In the genomic region with DNA sequence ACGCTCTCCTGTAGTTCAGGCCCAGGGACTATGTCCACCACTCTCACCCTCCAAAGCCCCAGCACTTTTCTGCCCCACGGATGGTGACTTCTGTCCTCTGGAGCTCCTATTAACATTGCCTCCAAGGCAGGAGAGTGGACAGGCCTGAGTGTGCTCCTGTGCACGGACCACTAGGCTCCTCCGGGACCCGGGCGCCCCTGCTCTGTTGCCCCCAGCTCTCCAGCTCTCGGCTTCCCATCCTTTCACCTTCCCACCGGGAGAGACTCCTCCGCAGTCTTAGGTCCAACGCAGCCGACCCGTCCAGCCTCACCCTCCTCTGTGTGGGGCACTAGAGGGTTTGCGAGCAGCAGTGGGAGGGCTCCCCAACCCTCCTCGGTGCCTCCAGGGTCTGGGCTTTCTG, we compare ENCODE assay signal across 14 cellular contexts. TPM values are rescaled to one million over a fixed set of nuclear protein-coding genes. Genes with fewer than 3 reads are reported as not detected.
DNase-seq lines count a peak whose midpoint lies in the region; ATAC-seq and TF ChIP-seq lines count a peak whose summit lies in the region.
"Had no signal": no experiment of that assay in that cellular context is flagged by ENCODE, and none has a peak within 500 bp of the region (broad histone marks: within the 10 kb centered on the region; RNA-seq: fewer than 3 reads in every experiment).

No MANE protein-coding gene starts in this region.

- no peak for TF ChIP-seq CTCF in HEK293 (tag by site-specific recombination; IDR thresholded peaks at IDR 0.05)
- TF ChIP-seq CTCF in breast epithelium (IDR thresholded peaks at IDR 0.05): no peak
- no peak for TF ChIP-seq CTCF in lung (IDR thresholded peaks at IDR 0.05; ENCODE audit: control extremely low read depth, extremely low read depth)
- no peak for TF ChIP-seq CTCF in stomach (IDR thresholded peaks at IDR 0.05)

- no peak for TF ChIP-seq EP300 in stomach (IDR thresholded peaks at IDR 0.05)

- WGBS in lung, 2 donors: 93 to 95% methylated on average over 14 of the region's 14 CpGs
- WGBS in stomach, 5 donors: 69 to 89% (median 80%) methylated on average over 13 to 14 of the region's 14 CpGs

- intact Hi-C loops in breast epithelium (cut with DNase I; ENCODE audit: low total_unique reads) (no loop called here), stomach (cut with DNase I; ENCODE audit: low total_unique reads) (no loop called here), sciatic nerve (cut with DNase I) (no loop called here)

- H3K4me1 ChIP-seq in HEK293 (ENCODE audit: control insufficient read depth, insufficient read depth, low read length) (no peaks in the 10 kb centered on the region), breast epithelium (peaks cover 17 to 24% of the 10 kb centered on the region in 2 donors), lung (ENCODE audit: control insufficient read depth in 2 of 2, insufficient read depth in 2 of 2, low read length in 2 of 2) (peaks cover 2 to 25% of the 10 kb centered on the region in 2 donors), stomach (peaks cover 62 to 86% (median 70%) of the 10 kb centered on the region in 4 donors)
- H3K4me1 ChIP-seq: BLaER1 had no signal

- H3K27ac ChIP-seq in HEK293 (ENCODE audit: extremely low read depth, low read depth, low read length) (0 out of 2 replicates have a peak overlapping the region, but pooled peaks have one; percentile 16), breast epithelium (peak overlapping the region; percentile 77 to 86), lung (ENCODE audit: low read depth in 1 of 2, low read length in 1 of 2) (peak overlapping the region; percentile 15 to 22), stomach (peak overlapping the region; percentile 68 to 88 (median 76))
- H3K27ac ChIP-seq: BLaER1 had no signal

- TF ChIP-seq POLR2A in breast epithelium (IDR thresholded peaks at IDR 0.05) (no peak), stomach (IDR thresholded peaks at IDR 0.05) (no peak)

- H3K27me3 ChIP-seq in breast epithelium (no peaks in the 10 kb centered on the region), lung (ENCODE audit: control insufficient read depth, insufficient read depth) (no peaks in the 10 kb centered on the region), stomach (no peaks in the 10 kb centered on the region)
- H3K27me3 ChIP-seq: BLaER1 had no signal

- no peak for ATAC-seq in lung (ENCODE audit: insufficient read depth, low FRiP score)
- ATAC-seq in sciatic nerve: no peak
- no peak for ATAC-seq in GM21717 (IDR thresholded peaks at IDR 0.05; ENCODE audit: unreplicated experiment)
- ATAC-seq in HG02981 (IDR thresholded peaks at IDR 0.05; ENCODE audit: unreplicated experiment): no peak
- ATAC-seq: GM12878 had no signal

- POLR2A ChIA-PET in HEK293 (lab: Yijun Ruan, JAX): no interaction called here

- H3K36me3 ChIP-seq in HEK293 (ENCODE audit: control insufficient read depth in 2 of 2, insufficient read depth in 1 of 2, low read length in 2 of 2) (peaks cover 82 to 91% of the 10 kb centered on the region in 2 experiments), breast epithelium (peaks cover 15% of the 10 kb centered on the region), lung (ENCODE audit: control insufficient read depth in 2 of 2, insufficient read depth in 2 of 2, low read length in 2 of 2) (peaks cover 2 to 84% of the 10 kb centered on the region in 2 donors), stomach (peaks cover 82 to 100% (median 99%) of the 10 kb centered on the region in 4 donors)

- CTCF ChIA-PET in HEK293 (lab: Yijun Ruan, JAX): interaction anchor here (0.6 to 2.3 kb wide), 6 partner anchors 9 to 310 kb away, joined by 3 to 21 read pairs (median 4); a partner anchor contains a TSS

- H3K4me3 ChIP-seq in HEK293 (ENCODE audit: low read depth, low read length) (no peak overlapping the region), breast epithelium (no peak overlapping the region), lung (no peak overlapping the region), stomach (no peak overlapping the region)
- H3K4me3 ChIP-seq: BLaER1, GM12878 had no signal

- DNase-seq in breast epithelium (ENCODE audit: low spot score in 2 of 2) (no peak), lung (ENCODE audit: low spot score) (no peak), stomach (no peak), sciatic nerve (ENCODE audit: low spot score) (no peak), GOT3 (lab: John Stamatoyannopoulos, UW) (no peak)
- DNase-seq: activated T-cell treated with anti-CD3 and anti-CD28 coated beads for 4 hours; left colon; NK-92 treated with Interleukin-12 subunit alpha and Interleukin-12 subunit beta, amount 100 ng/mL, for 24 hours had no signal

- no peaks in the 10 kb centered on the region for H3K9me3 ChIP-seq in HEK293 (ENCODE audit: control insufficient read depth, insufficient read depth, low read depth, low read length)
- H3K9me3 ChIP-seq in breast epithelium: no peaks in the 10 kb centered on the region
- no peaks in the 10 kb centered on the region for H3K9me3 ChIP-seq in lung (ENCODE audit: control insufficient read depth in 2 of 2, insufficient read depth in 1 of 2, low read length in 1 of 2)
- no peaks in the 10 kb centered on the region for H3K9me3 ChIP-seq in stomach
- H3K9me3 ChIP-seq: BLaER1 had no signal

TF ChIP-seq in HEK293, 187 proteins besides CTCF, POLR2A, EP300 and RAD21:
- TF ChIP-seq, protein P1, sequence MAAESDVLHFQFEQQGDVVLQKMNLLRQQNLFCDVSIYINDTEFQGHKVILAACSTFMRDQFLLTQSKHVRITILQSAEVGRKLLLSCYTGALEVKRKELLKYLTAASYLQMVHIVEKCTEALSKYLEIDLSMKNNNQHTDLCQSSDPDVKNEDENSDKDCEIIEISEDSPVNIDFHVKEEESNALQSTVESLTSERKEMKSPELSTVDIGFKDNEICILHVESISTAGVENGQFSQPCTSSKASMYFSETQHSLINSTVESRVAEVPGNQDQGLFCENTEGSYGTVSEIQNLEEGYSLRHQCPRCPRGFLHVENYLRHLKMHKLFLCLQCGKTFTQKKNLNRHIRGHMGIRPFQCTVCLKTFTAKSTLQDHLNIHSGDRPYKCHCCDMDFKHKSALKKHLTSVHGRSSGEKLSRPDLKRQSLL (tag by site-specific recombination; IDR thresholded peaks at IDR 0.05): no peak
- TF ChIP-seq ZNF214 (tag by site-specific recombination; IDR thresholded peaks at IDR 0.05; ENCODE audit: borderline replicate concordance) (no peak), HOXC10 (CRISPR knock-in tag; IDR thresholded peaks at IDR 0.05) (no peak)
TF ChIP-seq in HEK293: peak in this region for 0.

RNA-seq across cellular contexts. Expression of a gene that starts 30.4 kb away (rescaled TPM):
- total RNA-seq in breast epithelium (1 to 10 TPM in 2 of 3 donors, under 1 TPM in 1; 0.16 to 9.2 (median 4.1) TPM), lung (1 to 10 TPM; 2.0 to 7.1 TPM), stomach (10 to 100 TPM in 1 of 5 donors, 1 to 10 TPM in 4; 1.2 to 33.3 (median 4.8) TPM), sciatic nerve (5.6 TPM)
- polyA plus RNA-seq in lung (10 to 100 TPM in 1 of 2 donors, 1 to 10 TPM in 1; 4.9 to 17.8 TPM), stomach (10 to 100 TPM in 2 of 3 donors, 1 to 10 TPM in 1; 3.4 to 16.9 (median 16.3) TPM)

RNA-seq across cellular contexts. Expression of a gene that starts 59.5 kb away (rescaled TPM):
- total RNA-seq in breast epithelium (1 to 10 TPM in 1 of 3 donors, not detected in 2; 1.5 TPM), lung (1 to 10 TPM in 1 of 2 donors, not detected in 1; 2.4 TPM), stomach (1 to 10 TPM in 1 of 5 donors, not detected in 4; 2.0 TPM), sciatic nerve (not detected)
- polyA plus RNA-seq in lung (1 to 10 TPM; 4.9 to 5.0 TPM), stomach (1,000 to 10,000 TPM in 1 of 3 donors, 1 to 10 TPM in 1, not detected in 1; 1.7 to 1,381 TPM)
- total RNA-seq: GM12878, left colon, M059J had no signal

Comparison
In these comparisons a context has a peak if more than half of its experiments do, and no peak if none do; other contexts are left out.
1. H3K27ac ChIP-seq: peak in every context shown above with its lines; median percentile 82 in breast epithelium; 76 in stomach; 18 in lung; 16 in HEK293.